9 cellular contexts compared by ENCODE assay signal in the genomic region with DNA sequence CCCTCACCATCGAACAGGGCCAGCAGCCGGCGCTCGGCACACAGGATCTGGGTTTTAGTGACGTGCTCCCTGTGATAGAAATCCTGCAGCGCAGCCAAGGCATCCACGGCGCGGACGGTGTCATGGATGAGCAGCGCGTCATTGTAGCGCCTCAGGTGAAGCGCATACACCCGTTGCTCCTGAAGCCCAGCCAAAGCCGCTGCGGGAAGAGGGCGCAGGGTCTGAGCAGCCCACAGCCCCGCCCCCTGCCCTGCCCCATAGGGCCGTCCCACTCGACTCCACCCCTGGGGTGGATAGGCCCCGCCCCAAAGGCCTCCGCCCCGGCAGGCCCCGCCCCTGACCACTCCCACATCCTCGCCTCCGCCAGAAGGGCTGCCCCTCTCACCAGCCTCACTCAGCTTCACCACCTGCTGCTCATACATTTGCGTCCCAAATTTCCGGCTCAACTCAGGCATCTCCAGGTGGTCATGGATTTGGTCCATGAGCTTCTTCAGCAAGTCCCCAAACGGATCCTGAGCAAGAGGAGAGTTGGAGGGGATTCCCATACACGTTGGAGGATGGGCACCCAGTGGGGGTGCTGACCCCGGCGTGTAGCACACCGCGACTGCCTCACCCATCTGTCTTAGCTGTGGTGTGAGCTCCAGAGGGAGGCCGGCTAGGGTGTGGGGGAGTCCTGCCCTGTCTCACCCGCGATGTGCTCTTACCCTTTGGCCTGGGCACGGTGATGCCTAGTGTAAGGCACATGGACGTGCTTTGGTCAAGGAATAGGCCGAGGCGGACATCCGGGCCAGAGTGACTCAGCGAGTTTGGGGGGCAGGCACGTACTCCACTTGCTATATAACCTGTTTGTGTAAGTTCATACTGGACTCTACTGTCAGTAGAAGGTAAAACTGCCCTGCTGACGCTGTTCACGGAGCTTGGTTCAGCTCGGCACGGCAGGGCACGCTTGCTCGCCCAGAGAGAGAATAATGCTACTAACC. TPM values are rescaled to one million over a fixed set of nuclear protein-coding genes. Genes with fewer than 3 reads are reported as not detected.
DNase-seq lines count a peak whose midpoint lies in the region; ATAC-seq and TF ChIP-seq lines count a peak whose summit lies in the region.
"Had no signal": no experiment of that assay in that cellular context is flagged by ENCODE, and none has a peak within 500 bp of the region (broad histone marks: within the 10 kb centered on the region; RNA-seq: fewer than 3 reads in every experiment).

No MANE protein-coding gene starts in this region.

- WGBS in hepatocyte (ENCODE audit: low lambda C conversion rate, missing lambda C conversion rate) = 38% methylated on average over 44 of the region's 51 CpGs

- peak; percentile 65 to 77 for ATAC-seq in CD4-positive, CD25-positive, alpha-beta regulatory T cell (ENCODE audit: low read depth in 2 of 2)
- ATAC-seq in GM21447 (IDR thresholded peaks at IDR 0.05; ENCODE audit: unreplicated experiment) = peak; percentile 53

- H3K9ac ChIP-seq in SK-N-MC (ENCODE audit: insufficient read length) = no peak overlapping the region
- no peak overlapping the region for H3K9ac ChIP-seq in skeletal muscle satellite cell (ENCODE audit: low read depth, low read length)

- H3K27me3 Mint-ChIP-seq in CD4-positive, CD25-positive, alpha-beta regulatory T cell = no peaks in the 10 kb centered on the region

- H2AFZ ChIP-seq in hepatocyte = no peak overlapping the region

- peak overlapping the region in 3 of 4 donors; percentile 44 to 72 (median 68) for H3K4me3 Mint-ChIP-seq in CD4-positive, CD25-positive, alpha-beta regulatory T cell

- peak overlapping the region; percentile 80 for H3K4me2 ChIP-seq in hepatocyte
- peak overlapping the region; percentile 74 for H3K4me2 ChIP-seq in skeletal muscle satellite cell (ENCODE audit: low read length)

- H3K79me2 ChIP-seq in hepatocyte = no peaks in the 10 kb centered on the region

- no peak overlapping the region for H3K4me3 ChIP-seq in CD4-positive, CD25-positive, alpha-beta regulatory T cell (ENCODE audit: low read depth, low read length)
- peak overlapping the region; percentile 68 for H3K4me3 ChIP-seq in SK-N-MC
- no peak overlapping the region for H3K4me3 ChIP-seq in hepatocyte
- H3K4me3 ChIP-seq in skeletal muscle satellite cell (ENCODE audit: low read length) = peak overlapping the region; percentile 51
- H3K4me3 ChIP-seq: tibial artery had no signal

- H3K4me1 Mint-ChIP-seq in CD4-positive, CD25-positive, alpha-beta regulatory T cell = peaks cover 6 to 58% (median 10%) of the 10 kb centered on the region in 4 donors

- H3K27ac Mint-ChIP-seq in CD4-positive, CD25-positive, alpha-beta regulatory T cell = peak overlapping the region; percentile 20 to 65 (median 26)

- H3K9me2 ChIP-seq in hepatocyte (replicated peaks; ENCODE audit: insufficient read depth) = no peaks in the 10 kb centered on the region

- DNase-seq in CD4-positive, CD25-positive, alpha-beta regulatory T cell = peak; percentile 78 to 88 (median 83)
- DNase-seq in SK-N-MC (ENCODE audit: low read depth, low spot score) (no peak), hepatocyte (ENCODE audit: low spot score) (peak; percentile 93), glomerular visceral epithelial cell (ENCODE audit: extremely low spot score) (no peak)
- peak; percentile 90 for DNase-seq in activated naive CD4-positive, alpha-beta T cell treated with anti-CD3 and anti-CD28 coated beads, Interleukin-2, amount 50 U/mL, for 16 hours

- H3K36me3 ChIP-seq in CD4-positive, CD25-positive, alpha-beta regulatory T cell (ENCODE audit: control insufficient read depth, insufficient read depth, low read length) = peaks cover 15% of the 10 kb centered on the region
- H3K36me3 ChIP-seq in KOPT-K1 (ENCODE audit: insufficient read depth, low read length) (peaks cover 27% of the 10 kb centered on the region; the same call in 1 of the 2 replicates), SK-N-MC (ENCODE audit: insufficient read depth, low read length) (no peaks in the 10 kb centered on the region), hepatocyte (replicated peaks; ENCODE audit: insufficient read depth, low read depth) (no peaks in the 10 kb centered on the region), skeletal muscle satellite cell (ENCODE audit: insufficient read depth, low read length) (no peaks in the 10 kb centered on the region)

- peaks cover 0 to 2% (median 0%) of the 10 kb centered on the region in 7 donors for H3K9me3 Mint-ChIP-seq in CD4-positive, CD25-positive, alpha-beta regulatory T cell

- TF ChIP-seq CTCF in hepatocyte (IDR thresholded peaks at IDR 0.05; ENCODE audit: poor library complexity) = no peak

- no peaks in the 10 kb centered on the region for H4K20me1 ChIP-seq in hepatocyte (ENCODE audit: insufficient read depth, poor library complexity, severe bottlenecking)

- H3K9me3 ChIP-seq in CD4-positive, CD25-positive, alpha-beta regulatory T cell (ENCODE audit: control insufficient read depth in 2 of 2, low read length in 2 of 2) = no peaks in the 10 kb centered on the region
- H3K9me3 ChIP-seq in KOPT-K1 (ENCODE audit: insufficient read depth, low read length, poor library complexity, severe bottlenecking) (no peaks in the 10 kb centered on the region), SK-N-MC (ENCODE audit: low read depth, low read length) (no peaks in the 10 kb centered on the region), hepatocyte (ENCODE audit: low read depth) (no peaks in the 10 kb centered on the region), skeletal muscle satellite cell (replicated peaks; ENCODE audit: low read length) (no peaks in the 10 kb centered on the region)
- H3K9me3 ChIP-seq: tibial artery had no signal

- peaks cover 17% of the 10 kb centered on the region for H3K36me3 Mint-ChIP-seq in CD4-positive, CD25-positive, alpha-beta regulatory T cell

- no peak overlapping the region for H3K27ac ChIP-seq in CD4-positive, CD25-positive, alpha-beta regulatory T cell (ENCODE audit: insufficient read depth, low read length, poor library complexity, severe bottlenecking)
- H3K27ac ChIP-seq in KOPT-K1 (ENCODE audit: low read depth, low read length, poor library complexity, severe bottlenecking) (peak overlapping the region; percentile 47), SK-N-MC (no peak overlapping the region), hepatocyte (no peak overlapping the region)
- H3K27ac ChIP-seq: tibial artery had no signal

- peaks cover 22% of the 10 kb centered on the region for H3K4me1 ChIP-seq in CD4-positive, CD25-positive, alpha-beta regulatory T cell (ENCODE audit: control insufficient read depth, insufficient read depth, low read length, poor library complexity, severe bottlenecking)
- no peaks in the 10 kb centered on the region for H3K4me1 ChIP-seq in hepatocyte (ENCODE audit: insufficient read depth)
- peaks cover 13% of the 10 kb centered on the region for H3K4me1 ChIP-seq in skeletal muscle satellite cell (ENCODE audit: control insufficient read depth, insufficient read depth, low read length)

- no peaks in the 10 kb centered on the region for H3K27me3 ChIP-seq in CD4-positive, CD25-positive, alpha-beta regulatory T cell (ENCODE audit: control insufficient read depth, insufficient read depth, low read length)
- H3K27me3 ChIP-seq in hepatocyte = no peaks in the 10 kb centered on the region
- no peaks in the 10 kb centered on the region for H3K27me3 ChIP-seq in skeletal muscle satellite cell (ENCODE audit: control insufficient read depth, insufficient read depth, low read length)
- H3K27me3 ChIP-seq: tibial artery had no signal

RNA-seq across cellular contexts. Expression of gene DHX58, which starts 4.6 kb away (rescaled TPM):
- total RNA-seq in CD4-positive, CD25-positive, alpha-beta regulatory T cell = 24.4 TPM
- 10 to 100 TPM in 3 of 4 donors, 1 to 10 TPM in 1; 7.2 to 20.9 (median 14.5) TPM for polyA plus RNA-seq in CD4-positive, CD25-positive, alpha-beta regulatory T cell
- total RNA-seq in hepatocyte = 1.6 and 3.6 TPM in 2 replicates
- 1.4 and 2.2 TPM in 2 replicates for polyA plus RNA-seq in hepatocyte
- total RNA-seq in skeletal muscle satellite cell (2012; rRNA removed) = 4.6 and 6.1 TPM in 2 replicates

RNA-seq across cellular contexts. Expression of gene ZNF385C, which starts 9.6 kb away (rescaled TPM):
- not detected for total RNA-seq in CD4-positive, CD25-positive, alpha-beta regulatory T cell
- polyA plus RNA-seq in CD4-positive, CD25-positive, alpha-beta regulatory T cell = under 1 TPM in 1 of 4 donors, not detected in 3; 0.21 TPM
- total RNA-seq in hepatocyte = 0.04 and 0.63 TPM in 2 replicates
- polyA plus RNA-seq in hepatocyte = 0.45 and 1.4 TPM in 2 replicates
- total RNA-seq in skeletal muscle satellite cell (2012; rRNA removed) = not detected in 2 replicates

RNA-seq across cellular contexts. Expression of gene KAT2A, which starts 13.3 kb away (rescaled TPM):
- total RNA-seq in CD4-positive, CD25-positive, alpha-beta regulatory T cell = 26.5 TPM
- 1 to 10 TPM; 2.5 to 5.7 (median 4.4) TPM for polyA plus RNA-seq in CD4-positive, CD25-positive, alpha-beta regulatory T cell
- 21.7 and 29.2 TPM in 2 replicates for total RNA-seq in hepatocyte
- polyA plus RNA-seq in hepatocyte = 46.7 and 60.2 TPM in 2 replicates
- total RNA-seq in skeletal muscle satellite cell (2012; rRNA removed) = 14.4 and 15.0 TPM in 2 replicates

RNA-seq across cellular contexts. Expression of gene HSPB9, which starts 14.7 kb away (rescaled TPM):
- not detected for total RNA-seq in CD4-positive, CD25-positive, alpha-beta regulatory T cell
- under 1 TPM in 2 of 4 donors, not detected in 2; 0.08 to 0.28 TPM for polyA plus RNA-seq in CD4-positive, CD25-positive, alpha-beta regulatory T cell
- total RNA-seq in hepatocyte = not detected in 2 replicates
- polyA plus RNA-seq in hepatocyte = 0.34 and 0.46 TPM in 2 replicates
- not detected in 2 replicates for total RNA-seq in skeletal muscle satellite cell (2012; rRNA removed)

RNA-seq across cellular contexts. Expression of gene RAB5C, which starts 46.9 kb away (rescaled TPM):
- total RNA-seq in CD4-positive, CD25-positive, alpha-beta regulatory T cell = 93.7 TPM
- 10 to 100 TPM; 56.0 to 98.5 (median 69.9) TPM for polyA plus RNA-seq in CD4-positive, CD25-positive, alpha-beta regulatory T cell
- 123 and 158 TPM in 2 replicates for total RNA-seq in hepatocyte
- polyA plus RNA-seq in hepatocyte = 172 and 184 TPM in 2 replicates
- 106 and 113 TPM in 2 replicates for total RNA-seq in skeletal muscle satellite cell (2012; rRNA removed)

Comparison
In these comparisons a context has a peak if more than half of its experiments do, and no peak if none do; other contexts are left out.
1. DNase-seq: peak in CD4-positive, CD25-positive, alpha-beta regulatory T cell (3 of 3), activated naive CD4-positive, alpha-beta T cell treated with anti-CD3 and anti-CD28 coated beads, Interleukin-2, amount 50 U/mL, for 16 hours (single experiment) and hepatocyte (single experiment); none in SK-N-MC (single experiment) and glomerular visceral epithelial cell (single experiment).
2. H3K4me3 ChIP-seq: peak in SK-N-MC (single experiment) and skeletal muscle satellite cell (single experiment); none in CD4-positive, CD25-positive, alpha-beta regulatory T cell (single experiment) and hepatocyte (single experiment).